23 cellular contexts compared by ENCODE assay signal in the genomic region with DNA sequence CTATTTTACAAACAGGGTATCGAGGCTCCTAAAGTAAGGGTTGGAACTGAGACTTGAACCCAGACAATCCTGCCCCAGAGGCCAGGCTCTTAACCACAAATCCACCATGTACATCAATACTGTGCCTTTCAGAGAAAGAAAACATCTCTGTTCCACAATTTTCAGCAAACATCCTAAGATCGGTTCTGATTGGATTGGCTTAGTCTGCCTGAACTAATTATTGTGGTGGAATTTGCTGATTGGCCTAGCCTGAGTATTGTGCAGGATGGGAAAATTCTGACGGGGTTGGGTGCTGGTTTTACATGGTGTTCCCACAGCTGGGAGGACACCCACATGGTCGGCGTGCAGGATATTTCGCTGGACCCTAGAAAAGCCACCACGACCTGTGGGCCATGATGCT. TPM values are rescaled to one million over a fixed set of nuclear protein-coding genes. Genes with fewer than 3 reads are reported as not detected.
DNase-seq lines count a peak whose midpoint lies in the region; ATAC-seq, FAIRE-seq and TF ChIP-seq lines count a peak whose summit lies in the region.
"Had no signal": no experiment of that assay in that cellular context is flagged by ENCODE, and none has a peak within 500 bp of the region (broad histone marks: within the 10 kb centered on the region; RNA-seq: fewer than 3 reads in every experiment).

CLPSL1 (plus strand) TSS at position 301 of the 400 bp plus-strand sequence; CDS start at position 393, 92 bp downstream.

- H3K36me3 Mint-ChIP-seq in T-helper 1 cell treated with Interleukin-12 subunit alpha and Interleukin-12 subunit beta and Interleukin-4 antibody, amounts not matched to agents 30 μg/mL and 1 μg/mL, for 36 hours (ENCODE audit: low read depth) = no peaks in the 10 kb centered on the region
- H3K36me3 Mint-ChIP-seq in H9 (ENCODE audit: insufficient read depth in 1 of 3, low read depth in 3 of 3) = no peaks in the 10 kb centered on the region; a peak in 1 of 7 replicates
- H3K36me3 Mint-ChIP-seq: CD8-positive, alpha-beta T cell had no signal

- no peak within 1 kb of the TSS for H3K4me3 ChIP-seq in K562
- no peak within 1 kb of the TSS for H3K4me3 ChIP-seq in pancreas
- H3K4me3 ChIP-seq: A549, GM23338 had no signal

- TF ChIP-seq RAD21 in K562 (CRISPR knock-in tag; conservative IDR thresholded peaks at IDR 0.05 in 1 of 2, IDR thresholded peaks at IDR 0.05 in 1 of 2) = no peak

- no peaks in the 10 kb centered on the region for H3K4me1 ChIP-seq in H9 (ENCODE audit: insufficient read depth, low read length)
- peaks cover 0 to 7% of the 10 kb centered on the region in 2 experiments; a peak in 3 of 5 replicates for H3K4me1 ChIP-seq in K562 (replicated peaks in 1 of 2; ENCODE audit: control insufficient read depth in 2 of 2, insufficient read depth in 2 of 2, low read length in 2 of 2)
- no peaks in the 10 kb centered on the region for H3K4me1 ChIP-seq in pancreas
- H3K4me1 ChIP-seq: A549 had no signal

- H4K20me1 ChIP-seq in H9 (ENCODE audit: control insufficient read depth, insufficient read depth, insufficient read length) = no peaks in the 10 kb centered on the region
- 0 out of 2 replicates have a peak, but pooled peaks cover 4% of the 10 kb centered on the region for H4K20me1 ChIP-seq in K562 (replicated peaks; ENCODE audit: control insufficient read depth, insufficient read depth, low read length)

- no peak within 1 kb of the TSS for H3K14ac ChIP-seq in H9 (ENCODE audit: insufficient read depth, low read length)

- H3K23me2 ChIP-seq in H9 (ENCODE audit: insufficient read length, low read depth, low read length, poor library complexity, severe bottlenecking) = peaks cover 3% of the 10 kb centered on the region

- intact Hi-C loops in K562 (cut with micrococcal nuclease) (no loop called here), pancreas (cut with DNase I) (no loop called here)

- ATAC-seq in K562 (no peak), pancreas (no peak)
- ATAC-seq: A549; CD8-positive, alpha-beta T cell; GM23338 had no signal

- no CpG with 5 or more reads among the region's 7 CpGs for WGBS in H9 (ENCODE audit: extremely low coverage, insufficient read length, low lambda C conversion rate)
- under 1% methylated on average over 7 of the region's 7 CpGs for WGBS in K562 (ENCODE audit: insufficient coverage, low coverage, missing lambda C conversion rate)
- 87 to 88% methylated on average over 7 of the region's 7 CpGs for WGBS in pancreas, 2 donors

- H3K4ac ChIP-seq in H9 (ENCODE audit: low read depth, low read length) = no peak within 1 kb of the TSS

- H4K5ac ChIP-seq in H9 (ENCODE audit: insufficient read length, low read depth, low read length) = no peak within 1 kb of the TSS

- no peaks in the 10 kb centered on the region for H3K9me3 Mint-ChIP-seq in T-helper 1 cell treated with Interleukin-12 subunit alpha and Interleukin-12 subunit beta and Interleukin-4 antibody, amounts not matched to agents 30 μg/mL and 1 μg/mL, for 36 hours
- no peaks in the 10 kb centered on the region for H3K9me3 Mint-ChIP-seq in H9
- H3K9me3 Mint-ChIP-seq: CD8-positive, alpha-beta T cell; GM23338 had no signal

- H3K79me1 ChIP-seq in H9 (ENCODE audit: insufficient read depth, low read depth, low read length, poor library complexity, severe bottlenecking) = no peaks in the 10 kb centered on the region

- H3K27ac ChIP-seq in H9 (ENCODE audit: insufficient read length, low read depth, low read length) (no peak within 1 kb of the TSS), K562 (ENCODE audit: extremely low read depth, low read depth, low read length) (no peak within 1 kb of the TSS), pancreas (no peak within 1 kb of the TSS)
- H3K27ac ChIP-seq: 22Rv1, A549 had no signal

- H3T11ph ChIP-seq in H9 (ENCODE audit: low read length) = no peak within 1 kb of the TSS

- H3K4me2 ChIP-seq in H9 (ENCODE audit: insufficient read depth, insufficient read length, low read length) (no peak within 1 kb of the TSS), K562 (ENCODE audit: insufficient read depth, low read length) (no peak within 1 kb of the TSS)
- H3K4me2 ChIP-seq: A549, GM23338 had no signal

- no peak within 1 kb of the TSS for H2BK5ac ChIP-seq in H9 (ENCODE audit: insufficient read length, low read length)

- TF ChIP-seq POLR2A in K562 (conservative IDR thresholded peaks at IDR 0.05) = no peak

- peaks cover 32% of the 10 kb centered on the region for H3K27me3 Mint-ChIP-seq in T-helper 1 cell treated with Interleukin-12 subunit alpha and Interleukin-12 subunit beta and Interleukin-4 antibody, amounts not matched to agents 30 μg/mL and 1 μg/mL, for 36 hours (ENCODE audit: low read depth)
- peaks cover 19% of the 10 kb centered on the region for H3K27me3 Mint-ChIP-seq in H9 (ENCODE audit: low read depth)

- DNase-seq in T-helper 1 cell = no peak
- DNase-seq in H9 = no peak
- DNase-seq in K562 (ENCODE audit: extremely low read depth in 1 of 4, low spot score in 3 of 4) = peak in 3 of 4 experiments; percentile 7 to 9 (median 7)
- peak in 1 of 6 donors; percentile 9 for DNase-seq in pancreas
- DNase-seq in D721Med (ENCODE audit: insufficient read length, low spot score) = no peak
- no peak for DNase-seq in NCI-H1694 treated with DMSO at 0.1 percent for 48 hours (lab: John Stamatoyannopoulos, UW)
- DNase-seq in OCI-M1 (lab: John Stamatoyannopoulos, UW) = no peak
- DNase-seq: AML-193; CD8-positive, alpha-beta T cell; DMS153; DMS79; GDM1; IMR-90; KBM-7 had no signal

- TF ChIP-seq EP300 in K562 (IDR thresholded peaks at IDR 0.05; ENCODE audit: low read length) = no peak

- TF ChIP-seq CTCF in H9 (conservative IDR thresholded peaks at IDR 0.05) (no peak), K562 (IDR thresholded peaks at IDR 0.05 in 2 of 3, conservative IDR thresholded peaks at IDR 0.05 in 1 of 3; ENCODE audit: insufficient read depth in 2 of 3, low read depth in 1 of 3, low read length in 3 of 3) (no peak), pancreas (IDR thresholded peaks at IDR 0.05) (no peak), D721Med (IDR thresholded peaks at IDR 0.05; ENCODE audit: insufficient read depth, missing control alignments) (no peak)

- no peak within 1 kb of the TSS for H4K91ac ChIP-seq in H9 (ENCODE audit: insufficient read length, low read depth, low read length)

- H3K27ac Mint-ChIP-seq in T-helper 1 cell treated with Interleukin-12 subunit alpha and Interleukin-12 subunit beta and Interleukin-4 antibody, amounts not matched to agents 30 μg/mL and 1 μg/mL, for 36 hours = no peak within 1 kb of the TSS
- peak within 1 kb of the TSS; percentile 4 to 48 (median 23); a peak in 3 of 7 replicates for H3K27ac Mint-ChIP-seq in H9
- H3K27ac Mint-ChIP-seq: CD14-positive monocyte; CD8-positive, alpha-beta T cell; GM23338 had no signal

- no peak within 1 kb of the TSS for H2BK12ac ChIP-seq in H9 (ENCODE audit: insufficient read length, low read depth, low read length)

- in situ Hi-C loops in K562 (cut with MboI) = no loop called here

- CTCF ChIA-PET in K562 (lab: Yijun Ruan, JAX; ENCODE audit: low intra/inter-chr PET ratio) = no interaction called here

- no peaks in the 10 kb centered on the region for H3K4me1 Mint-ChIP-seq in T-helper 1 cell treated with Interleukin-12 subunit alpha and Interleukin-12 subunit beta and Interleukin-4 antibody, amounts not matched to agents 30 μg/mL and 1 μg/mL, for 36 hours (ENCODE audit: low read depth)
- peaks cover 17% of the 10 kb centered on the region in 2 experiments for H3K4me1 Mint-ChIP-seq in H9

- H3K23ac ChIP-seq in H9 (ENCODE audit: insufficient read length, low read depth, low read length) = no peak within 1 kb of the TSS

- no peaks in the 10 kb centered on the region for H3K27me3 ChIP-seq in H9 (ENCODE audit: insufficient read depth, low read length)
- H3K27me3 ChIP-seq in K562 (ENCODE audit: control insufficient read depth in 2 of 2, insufficient read depth in 2 of 2, low read length in 2 of 2) = peaks cover 41 to 66% of the 10 kb centered on the region in 2 experiments
- H3K27me3 ChIP-seq in pancreas = no peaks in the 10 kb centered on the region

- POLR2A ChIA-PET in K562 (lab: Yijun Ruan, JAX) = no interaction called here

- H4K8ac ChIP-seq in H9 (replicated peaks; ENCODE audit: insufficient read length, low read depth, low read length) = no peak within 1 kb of the TSS

- no peak within 1 kb of the TSS for H3K56ac ChIP-seq in H9 (ENCODE audit: insufficient read length, low read depth, low read length)

- no peak for FAIRE-seq in K562 (lab: Jason Lieb, UNC)
- no peak for FAIRE-seq in pancreas (lab: Jason Lieb, UNC)
- no peak for FAIRE-seq in D721Med (lab: Jason Lieb, UNC)
- FAIRE-seq: A549, H54, HTR-8/SVneo had no signal

- no peak within 1 kb of the TSS for H2BK120ac ChIP-seq in H9 (ENCODE audit: low read depth, low read length, poor library complexity, severe bottlenecking)

- no peak within 1 kb of the TSS for H2AFZ ChIP-seq in H9 (ENCODE audit: low read length)
- no peak within 1 kb of the TSS for H2AFZ ChIP-seq in K562 (ENCODE audit: low read depth, low read length)
- H2AFZ ChIP-seq: GM23338 had no signal

- BruUV-seq in K562 (replicated peaks; lab: Mats Ljungman, UMichigan) = no TSS peak

- no peaks in the 10 kb centered on the region for H3K9me1 ChIP-seq in K562 (ENCODE audit: control insufficient read depth, insufficient read depth, low read length)

- H3K9ac ChIP-seq in H9 (ENCODE audit: extremely low read depth, insufficient read length, low read length) = no peak within 1 kb of the TSS
- H3K9ac ChIP-seq in K562 (ENCODE audit: insufficient read depth in 1 of 2, low read depth in 2 of 2, low read length in 2 of 2) = no peak within 1 kb of the TSS

- no peak within 1 kb of the TSS for H2BK20ac ChIP-seq in H9 (ENCODE audit: low read depth, low read length, poor library complexity, severe bottlenecking)

- H3K36me3 ChIP-seq in K562 (ENCODE audit: control insufficient read depth, insufficient read depth, low read length) = no peaks in the 10 kb centered on the region
- H3K36me3 ChIP-seq in pancreas = no peaks in the 10 kb centered on the region

- H2AK5ac ChIP-seq in H9 (ENCODE audit: insufficient read length, low read length) = no peak within 1 kb of the TSS

- H3K18ac ChIP-seq in H9 (ENCODE audit: insufficient read length, low read depth, low read length) = no peak within 1 kb of the TSS

- peak within 1 kb of the TSS; percentile 8 for H3K4me3 Mint-ChIP-seq in T-helper 1 cell treated with Interleukin-12 subunit alpha and Interleukin-12 subunit beta and Interleukin-4 antibody, amounts not matched to agents 30 μg/mL and 1 μg/mL, for 36 hours
- no peak within 1 kb of the TSS for H3K4me3 Mint-ChIP-seq in H9
- H3K4me3 Mint-ChIP-seq: CD14-positive monocyte; CD8-positive, alpha-beta T cell; GM23338 had no signal

- no peaks in the 10 kb centered on the region for H3K9me3 ChIP-seq in H9 (ENCODE audit: control insufficient read depth, low read depth, low read length)
- no peaks in the 10 kb centered on the region for H3K9me3 ChIP-seq in K562 (replicated peaks; ENCODE audit: control insufficient read depth, insufficient read depth, low read depth, low read length)
- no peaks in the 10 kb centered on the region for H3K9me3 ChIP-seq in pancreas
- H3K9me3 ChIP-seq: A549 had no signal

- H2BK15ac ChIP-seq in H9 (ENCODE audit: low read depth, low read length) = no peak within 1 kb of the TSS

- H3K79me2 ChIP-seq in H9 (ENCODE audit: insufficient read depth, low read length) (no peaks in the 10 kb centered on the region), K562 (ENCODE audit: control insufficient read depth, insufficient read depth, low read length) (no peaks in the 10 kb centered on the region)

RNA-seq across cellular contexts. Expression of gene CLPSL1, which starts in this region (rescaled TPM):
- not detected in 2 replicates for total RNA-seq in H9 (2021)
- total RNA-seq in K562 (2011; cell fraction: chromatin; rRNA removed; ENCODE audit: low replicate concordance) = not detected in 2 replicates
- not detected in 2 replicates for total RNA-seq in K562 (2011; cell fraction: nucleolus; rRNA removed)
- total RNA-seq in K562 (2011; cell fraction: nucleoplasm; rRNA removed) = not detected in 2 replicates
- total RNA-seq in K562 (2014; rRNA removed) = not detected in 2 replicates
- total RNA-seq in K562 (2014; rRNA removed; fragmentation: Illumina TruSeq; extraction: Trizol) = not detected in 2 replicates
- not detected in 2 replicates for total RNA-seq in K562 (2015; rRNA removed; fragmentation: Illumina TruSeq; extraction: Trizol)
- total RNA-seq in K562 (2021) = not detected in 2 replicates
- polyA plus RNA-seq in K562 (2011; rRNA removed) = not detected in 2 replicates
- not detected in 2 replicates for polyA plus RNA-seq in K562 (2011; cell fraction: cytosol; rRNA removed)
- polyA plus RNA-seq in K562 (2011; cell fraction: nucleus; rRNA removed) = not detected in 2 replicates
- polyA plus RNA-seq in K562 (2012) = not detected in 2 replicates
- polyA plus RNA-seq in K562 (2014; fragmentation: Illumina TruSeq; extraction: Trizol) = not detected in 2 replicates
- polyA plus RNA-seq in K562 (2014; fragmentation: Nextera tagmentation; extraction: Ambion mirVana) = not detected
- polyA plus RNA-seq in K562 (2014; rRNA removed) = not detected in 2 replicates
- polyA minus RNA-seq in K562 (2011; rRNA and poly(A)+ RNA removed) = not detected in 2 replicates
- not detected in 2 replicates for polyA minus RNA-seq in K562 (2011; cell fraction: cytosol; rRNA and poly(A)+ RNA removed)
- polyA minus RNA-seq in K562 (2011; cell fraction: nucleus; rRNA and poly(A)+ RNA removed) = not detected in 2 replicates
- total RNA-seq in pancreas = 100 to 1,000 TPM in 1 of 6 donors, 10 to 100 TPM in 4, 1 to 10 TPM in 1; 6.0 to 102 (median 38.3) TPM
- polyA plus RNA-seq in pancreas = 10 to 100 TPM in 1 of 2 donors, not detected in 1; 83.2 TPM
- total RNA-seq: CD8-positive, alpha-beta T cell; Daoy; GM23338; IMR-90 had no signal
- polyA plus RNA-seq: A549, BJ, CD14-positive monocyte, GM23338, IMR-90 had no signal

Comparison
In these comparisons a context has a peak if more than half of its experiments do, and no peak if none do; other contexts are left out.
1. Peak in DNase-seq in K562; RNA of the gene not detected or under 1 TPM.